Comparison of ENCODE assay signal across 23 cellular contexts in the genomic region with DNA sequence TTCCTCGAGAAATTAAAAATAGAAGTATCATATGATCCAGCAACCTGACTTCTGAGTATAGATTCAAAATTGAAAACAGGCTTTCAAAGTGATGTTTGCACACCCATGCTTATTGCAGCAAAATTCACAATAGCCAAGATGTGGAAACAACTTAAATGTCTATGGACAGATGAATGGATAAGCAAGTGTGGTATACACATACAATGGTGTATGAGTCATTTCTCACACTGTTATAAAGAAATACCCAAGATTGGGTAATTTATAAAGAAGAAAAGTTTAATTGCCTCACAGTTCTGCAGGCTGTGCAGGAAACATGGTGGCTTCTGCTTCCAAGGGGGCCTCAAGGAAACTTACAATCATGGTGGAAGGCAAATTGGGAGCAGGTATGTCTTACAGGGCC.
DNase-seq lines count a peak whose midpoint lies in the region; ATAC-seq and TF ChIP-seq lines count a peak whose summit lies in the region.
"Had no signal": no experiment of that assay in that cellular context is flagged by ENCODE, and none has a peak within 500 bp of the region (broad histone marks: within the 10 kb centered on the region; RNA-seq: fewer than 3 reads in every experiment).

No MANE protein-coding gene starts in this region.

- no peak overlapping the region for H3K4me3 ChIP-seq in breast epithelium
- no peak overlapping the region for H3K4me3 ChIP-seq in fibroblast of villous mesenchyme (ENCODE audit: low read depth, low read length)
- H3K4me3 ChIP-seq in brain microvascular endothelial cell (ENCODE audit: low read depth, low read length), result no peak overlapping the region
- H3K4me3 ChIP-seq: cardiac muscle cell, K562, SJCRH30, tibial artery had no signal

- POLR2A ChIA-PET in MCF 10A (lab: Yijun Ruan, JAX), result interaction anchor here (1.2 kb wide), 1 partner anchor 15 kb away, joined by 3 read pairs; no protein-coding TSS in a partner anchor

- no peak for TF ChIP-seq POLR2A in breast epithelium (IDR thresholded peaks at IDR 0.05)

- no peaks in the 10 kb centered on the region for H3K36me3 ChIP-seq in breast epithelium
- H3K36me3 ChIP-seq in brain microvascular endothelial cell (replicated peaks), result no peaks in the 10 kb centered on the region
- H3K36me3 ChIP-seq: cardiac muscle cell, SJCRH30, tibial artery had no signal

- H3K4me3 Mint-ChIP-seq in MCF 10A (ENCODE audit: unreplicated experiment), result no peak overlapping the region
- H3K4me3 Mint-ChIP-seq in activated T-helper 17 cell treated with anti-CD3 and anti-CD28 coated beads, Interleukin-2, amount 50 U/mL, for 72 hours, result no peak overlapping the region
- H3K4me3 Mint-ChIP-seq: activated naive CD8-positive, alpha-beta T cell; H9; T-helper 1 cell treated with Interleukin-12 subunit alpha and Interleukin-12 subunit beta and Interleukin-4 antibody, amounts not matched to agents 30 μg/mL and 1 μg/mL, for 36 hours had no signal

- DNase-seq in MCF 10A (ENCODE audit: unreplicated experiment), result peak; percentile 53
- DNase-seq in breast epithelium (ENCODE audit: low spot score in 2 of 2), result no peak
- peak; percentile 42 for DNase-seq in fibroblast of villous mesenchyme (ENCODE audit: low read depth)
- DNase-seq in brain microvascular endothelial cell, result no peak
- DNase-seq in ureter (ENCODE audit: low spot score), result no peak
- no peak for DNase-seq in NCI-H748 treated with DMSO at 0.1 percent for 48 hours (lab: John Stamatoyannopoulos, UW)
- DNase-seq: activated CD4-positive, alpha-beta T cell treated with anti-CD3 and anti-CD28 coated beads, Interleukin-2, amount 50 U/mL, for 4 hours; DMS53; H9; left colon; midbrain; NCI-H1048; NCI-H2029; NCI-H226; OCI-M1; SJCRH30; stimulated activated naive CD4-positive, alpha-beta T cell treated with Interleukin-2 at 50 U/mL for 16 hours; tibial artery had no signal

- H3K4me1 Mint-ChIP-seq in MCF 10A (ENCODE audit: insufficient read depth, unreplicated experiment), result peaks cover 8% of the 10 kb centered on the region
- H3K4me1 Mint-ChIP-seq in activated T-helper 17 cell treated with anti-CD3 and anti-CD28 coated beads, Interleukin-2, amount 50 U/mL, for 72 hours, result peaks cover 6% of the 10 kb centered on the region

- H3K27me3 Mint-ChIP-seq in MCF 10A (ENCODE audit: insufficient read depth, unreplicated experiment), result no peaks in the 10 kb centered on the region
- no peaks in the 10 kb centered on the region for H3K27me3 Mint-ChIP-seq in activated T-helper 17 cell treated with anti-CD3 and anti-CD28 coated beads, Interleukin-2, amount 50 U/mL, for 72 hours
- H3K27me3 Mint-ChIP-seq: activated naive CD8-positive, alpha-beta T cell had no signal

- peaks cover 0 to 10% of the 10 kb centered on the region in 2 donors for H3K9me3 ChIP-seq in breast epithelium
- H3K9me3 ChIP-seq: tibial artery had no signal

- ATAC-seq in activated T-helper 17 cell treated with anti-CD3 and anti-CD28 coated beads, Interleukin-2, amount 50 U/mL, for 72 hours (replicated peaks), result peak; percentile 38
- ATAC-seq: K562, left colon had no signal

- H3K27ac ChIP-seq in breast epithelium (no peak overlapping the region), brain microvascular endothelial cell (no peak overlapping the region)
- H3K27ac ChIP-seq: cardiac muscle cell, SJCRH30, tibial artery had no signal

- in situ Hi-C loops in brain microvascular endothelial cell (cut with HindIII; ENCODE audit: low pct_ligation_motif_present, low sequenced_read_pairs), result no loop called here

- TF ChIP-seq CTCF in MCF 10A (IDR thresholded peaks at IDR 0.05; ENCODE audit: unreplicated experiment), result no peak
- TF ChIP-seq CTCF in breast epithelium (IDR thresholded peaks at IDR 0.05), result no peak
- no peak for TF ChIP-seq CTCF in fibroblast of villous mesenchyme (IDR thresholded peaks at IDR 0.05; ENCODE audit: insufficient read depth, low read depth, low read length)
- TF ChIP-seq CTCF in brain microvascular endothelial cell (IDR thresholded peaks at IDR 0.05; ENCODE audit: low read depth, low read length, missing control alignments), result no peak

- H3K27ac Mint-ChIP-seq in MCF 10A (ENCODE audit: low read depth, unreplicated experiment), result no peak overlapping the region
- H3K27ac Mint-ChIP-seq in activated T-helper 17 cell treated with anti-CD3 and anti-CD28 coated beads, Interleukin-2, amount 50 U/mL, for 72 hours, result no peak overlapping the region
- H3K27ac Mint-ChIP-seq: H9; T-helper 1 cell treated with Interleukin-12 subunit alpha and Interleukin-12 subunit beta and Interleukin-4 antibody, amounts not matched to agents 30 μg/mL and 1 μg/mL, for 36 hours had no signal

- intact Hi-C loops in MCF 10A (cut with micrococcal nuclease), result no loop called here
- intact Hi-C loops in breast epithelium (cut with DNase I; ENCODE audit: low total_unique reads), result no loop called here

- no peaks in the 10 kb centered on the region for H3K36me3 Mint-ChIP-seq in MCF 10A (ENCODE audit: insufficient read depth, unreplicated experiment)
- H3K36me3 Mint-ChIP-seq in activated T-helper 17 cell treated with anti-CD3 and anti-CD28 coated beads, Interleukin-2, amount 50 U/mL, for 72 hours (ENCODE audit: low read depth), result no peaks in the 10 kb centered on the region

- no TSS peak for BruUV-seq in MCF 10A (replicated peaks; lab: Mats Ljungman, UMichigan)

- no peaks in the 10 kb centered on the region for H3K4me1 ChIP-seq in breast epithelium
- H3K4me1 ChIP-seq: SJCRH30, tibial artery had no signal

- H3K9me3 Mint-ChIP-seq in MCF 10A (ENCODE audit: unreplicated experiment), result no peaks in the 10 kb centered on the region
- no peaks in the 10 kb centered on the region for H3K9me3 Mint-ChIP-seq in activated T-helper 17 cell treated with anti-CD3 and anti-CD28 coated beads, Interleukin-2, amount 50 U/mL, for 72 hours
- H3K9me3 Mint-ChIP-seq: H9 had no signal

- no peaks in the 10 kb centered on the region for H3K27me3 ChIP-seq in breast epithelium
- no peaks in the 10 kb centered on the region for H3K27me3 ChIP-seq in brain microvascular endothelial cell (replicated peaks)
- H3K27me3 ChIP-seq: cardiac muscle cell, SJCRH30, tibial artery had no signal

- CTCF ChIA-PET in MCF 10A (lab: Yijun Ruan, JAX), result no interaction called here

Comparison
In these comparisons a context has a peak if more than half of its experiments do, and no peak if none do; other contexts are left out.
1. DNase-seq: peak in MCF 10A (single experiment) and fibroblast of villous mesenchyme (single experiment); none in breast epithelium (0 of 2), brain microvascular endothelial cell (single experiment), ureter (single experiment) and NCI-H748 treated with DMSO at 0.1 percent for 48 hours (single experiment).